ENCODE assay signal across 20 cellular contexts in the genomic region with DNA sequence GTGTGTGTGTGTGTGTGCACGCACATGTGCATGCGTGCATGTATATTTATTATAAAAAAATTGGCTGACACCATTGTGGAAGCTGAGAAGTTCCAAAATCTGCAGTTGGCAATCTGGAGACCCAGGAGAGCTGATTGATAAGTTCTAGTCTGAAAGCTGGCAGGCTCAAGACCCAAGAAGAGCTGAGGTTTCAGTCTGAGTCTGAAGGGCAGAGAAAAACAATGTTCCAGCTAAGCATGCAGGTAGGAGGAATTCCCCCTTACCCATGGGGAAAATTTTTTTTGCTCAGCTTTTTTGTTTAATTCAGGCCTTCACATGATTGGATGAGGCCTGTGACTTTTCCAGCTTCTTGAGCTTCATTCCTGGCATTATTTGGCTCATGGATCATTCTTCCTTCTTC. TPM values are rescaled to one million over a fixed set of nuclear protein-coding genes. Genes with fewer than 3 reads are reported as not detected.
DNase-seq lines count a peak whose midpoint lies in the region; ATAC-seq and TF ChIP-seq lines count a peak whose summit lies in the region.
"Had no signal": no experiment of that assay in that cellular context is flagged by ENCODE, and none has a peak within 500 bp of the region (broad histone marks: within the 10 kb centered on the region; RNA-seq: fewer than 3 reads in every experiment).

No MANE protein-coding gene starts in this region.

- DNase-seq in mesendoderm (peak; percentile 21), hepatic stellate cell (ENCODE audit: low spot score) (no peak), CD14-positive monocyte (ENCODE audit: low spot score) (no peak)
- no peak for DNase-seq in activated CD4-positive, alpha-beta T cell treated with anti-CD3 and anti-CD28 coated beads, Interleukin-2, amount 50 U/mL, for 1 hour
- DNase-seq: CD8-positive, alpha-beta memory T cell; DMS53; NCI-H1105 treated with DMSO at 0.1 percent for 48 hours; NCI-H187; NCI-H2107; NCI-H510A; NCI-H748 treated with DMSO at 0.1 percent for 48 hours; NK-92 treated with Interleukin-12 subunit alpha and Interleukin-12 subunit beta, amount 100 ng/mL, for 24 hours; SHP77 had no signal

- no peak overlapping the region for H4K5ac ChIP-seq in mesendoderm (ENCODE audit: low read length)

- no peak overlapping the region for H3K4ac ChIP-seq in mesendoderm (ENCODE audit: low read depth, low read length)

- no peak overlapping the region for H2BK5ac ChIP-seq in mesendoderm (ENCODE audit: low read length)

- no peak for TF ChIP-seq CTCF in CD14-positive monocyte (IDR thresholded peaks at IDR 0.05)

- peaks cover 5 to 12% (median 9%) of the 10 kb centered on the region in 7 donors for H3K9me3 Mint-ChIP-seq in CD14-positive monocyte

- WGBS in mesendoderm (ENCODE audit: extremely low coverage, insufficient coverage, low lambda C conversion rate) = no CpG with 5 or more reads among the region's 2 CpGs

- no peaks in the 10 kb centered on the region for H3K79me1 ChIP-seq in mesendoderm (ENCODE audit: low read length)

- no peak overlapping the region for H3K4me3 Mint-ChIP-seq in CD14-positive monocyte
- H3K4me3 Mint-ChIP-seq: CD8-positive, alpha-beta memory T cell had no signal

- no peaks in the 10 kb centered on the region for H3K4me1 ChIP-seq in mesendoderm (ENCODE audit: control insufficient read depth, low read depth, low read length)
- H3K4me1 ChIP-seq: BLaER1 treated with 17β-estradiol and CSF1 and Interleukin-3, amounts not matched to agents 10 nM and 100 nM had no signal

- ATAC-seq in GM18868 (IDR thresholded peaks at IDR 0.05; ENCODE audit: unreplicated experiment) (peak; percentile 95), HG02588 (IDR thresholded peaks at IDR 0.05; ENCODE audit: unreplicated experiment) (peak; percentile 58), HG03039 (IDR thresholded peaks at IDR 0.05; ENCODE audit: unreplicated experiment) (peak; percentile 58), HG03520 (IDR thresholded peaks at IDR 0.05; ENCODE audit: unreplicated experiment) (no peak)
- ATAC-seq: K562 had no signal

- H3K27ac Mint-ChIP-seq in CD14-positive monocyte = no peak overlapping the region
- H3K27ac Mint-ChIP-seq: CD8-positive, alpha-beta memory T cell had no signal

- H3K27me3 ChIP-seq in mesendoderm (ENCODE audit: insufficient read depth, low read length, poor library complexity) = no peaks in the 10 kb centered on the region
- H3K27me3 ChIP-seq: BLaER1 treated with 17β-estradiol and CSF1 and Interleukin-3, amounts not matched to agents 10 nM and 100 nM had no signal

- H3K18ac ChIP-seq in mesendoderm (ENCODE audit: low read length) = no peak overlapping the region

- no peaks in the 10 kb centered on the region for H3K36me3 Mint-ChIP-seq in CD14-positive monocyte
- H3K36me3 Mint-ChIP-seq: CD8-positive, alpha-beta memory T cell had no signal

- no peaks in the 10 kb centered on the region for H3K79me2 ChIP-seq in mesendoderm (ENCODE audit: control insufficient read depth, insufficient read depth, low read length)

- H2BK120ac ChIP-seq in mesendoderm (ENCODE audit: low read depth, low read length) = no peak overlapping the region

- peaks cover 0 to 4% (median 4%) of the 10 kb centered on the region in 3 donors for H3K27me3 Mint-ChIP-seq in CD14-positive monocyte (ENCODE audit: low read depth in 3 of 3)

- H3K23ac ChIP-seq in mesendoderm (ENCODE audit: low read length) = no peak overlapping the region

- H3K9ac ChIP-seq in mesendoderm (ENCODE audit: low read length) = no peak overlapping the region
- H3K9ac ChIP-seq: BLaER1 treated with 17β-estradiol and CSF1 and Interleukin-3, amounts not matched to agents 10 nM and 100 nM had no signal

- H2AK5ac ChIP-seq in mesendoderm (ENCODE audit: low read length) = no peak overlapping the region

- no peak overlapping the region for H3K27ac ChIP-seq in mesendoderm (ENCODE audit: low read depth, low read length)
- H3K27ac ChIP-seq: BLaER1 treated with 17β-estradiol and CSF1 and Interleukin-3, amounts not matched to agents 10 nM and 100 nM; SK-N-MC had no signal

- H3K36me3 ChIP-seq in mesendoderm (ENCODE audit: control insufficient read depth, insufficient read depth, low read length) = no peaks in the 10 kb centered on the region
- H3K36me3 ChIP-seq: BLaER1 treated with 17β-estradiol and CSF1 and Interleukin-3, amounts not matched to agents 10 nM and 100 nM had no signal

- no peaks in the 10 kb centered on the region for H3K4me1 Mint-ChIP-seq in CD14-positive monocyte
- H3K4me1 Mint-ChIP-seq: CD8-positive, alpha-beta memory T cell had no signal

- H4K8ac ChIP-seq in mesendoderm (ENCODE audit: low read depth, low read length) = no peak overlapping the region

- no peak overlapping the region for H2BK15ac ChIP-seq in mesendoderm (replicated peaks; ENCODE audit: low read depth)

- intact Hi-C loops in CD14-positive monocyte (cut with micrococcal nuclease) = no loop called here

- no peak overlapping the region for H3K4me3 ChIP-seq in mesendoderm (ENCODE audit: low read length)
- H3K4me3 ChIP-seq: BLaER1 treated with 17β-estradiol and CSF1 and Interleukin-3, amounts not matched to agents 10 nM and 100 nM; K562; SK-N-MC had no signal

- no peak overlapping the region for H3K4me2 ChIP-seq in mesendoderm (ENCODE audit: low read length)
- H3K4me2 ChIP-seq: BLaER1 treated with 17β-estradiol and CSF1 and Interleukin-3, amounts not matched to agents 10 nM and 100 nM had no signal

- no peak overlapping the region for H3K56ac ChIP-seq in mesendoderm (ENCODE audit: low read length)

RNA-seq across cellular contexts. Expression of a gene that starts 31.2 kb away (rescaled TPM):
- not detected for polyA plus RNA-seq in mesendoderm (2013, experiment 1 of 2)
- polyA plus RNA-seq in mesendoderm (2013, experiment 2 of 2) = not detected
- not detected for polyA plus RNA-seq in CD14-positive monocyte
- polyA plus RNA-seq: CD8-positive, alpha-beta memory T cell; K562 had no signal
